ENCODE assay signal across 8 cellular contexts in genomic region chr9:63781390-63781789, GRCh38.
DNase-seq lines count a peak whose midpoint lies in the region; ATAC-seq lines count a peak whose summit lies in the region.
"Not testable (repeated sequence)": the region's sequence is repeated elsewhere in the genome, so short reads cannot be mapped to it uniquely, and the experiment has no call there.

No MANE protein-coding gene starts in this region.

- intact Hi-C loops in Right ventricle myocardium superior (cut with DNase I): not testable (repeated sequence)

- peak; percentile 100 for ATAC-seq in GM19023 (IDR thresholded peaks at IDR 0.05; ENCODE audit: unreplicated experiment)
- ATAC-seq in GM21717 (IDR thresholded peaks at IDR 0.05; ENCODE audit: unreplicated experiment): peak; percentile 99
- peak; percentile 99 for ATAC-seq in HG03095 (IDR thresholded peaks at IDR 0.05; ENCODE audit: unreplicated experiment)
- peak; percentile 99 to 100 for ATAC-seq in activated T-cell treated with anti-CD3 and anti-CD28 coated beads, Interleukin-2, amount 50 U/mL, for 72 hours (replicated peaks in 1 of 2)
- peak; percentile 71 for ATAC-seq in Right ventricle myocardium superior (ENCODE audit: poor library complexity)

- not testable (repeated sequence) for H3K9me3 Mint-ChIP-seq in activated T-cell treated with anti-CD3 and anti-CD28 coated beads, Interleukin-2, amount 50 U/mL, for 72 hours

- H3K4me3 Mint-ChIP-seq in activated T-cell treated with anti-CD3 and anti-CD28 coated beads, Interleukin-2, amount 50 U/mL, for 72 hours: not testable (repeated sequence)

- H3K4me1 Mint-ChIP-seq in activated T-cell treated with anti-CD3 and anti-CD28 coated beads, Interleukin-2, amount 50 U/mL, for 72 hours (ENCODE audit: low read depth): not testable (repeated sequence)

- DNase-seq in CD1c-positive myeloid dendritic cell (ENCODE audit: extremely low spot score): peak; percentile 24
- DNase-seq in LHCN-M2 (ENCODE audit: low read depth): peak; percentile 3
- peak in 1 of 2 donors; percentile 7 for DNase-seq in activated T-cell treated with anti-CD3 and anti-CD28 coated beads, Interleukin-2, amount 50 U/mL, for 72 hours
- DNase-seq in Right ventricle myocardium superior: not testable (repeated sequence)
- peak; percentile 2 for DNase-seq in retina

- not testable (repeated sequence) for H3K27me3 Mint-ChIP-seq in activated T-cell treated with anti-CD3 and anti-CD28 coated beads, Interleukin-2, amount 50 U/mL, for 72 hours (ENCODE audit: low read depth)

- not testable (repeated sequence) for H3K36me3 Mint-ChIP-seq in activated T-cell treated with anti-CD3 and anti-CD28 coated beads, Interleukin-2, amount 50 U/mL, for 72 hours (ENCODE audit: insufficient read depth in 2 of 2)

- H3K27ac Mint-ChIP-seq in activated T-cell treated with anti-CD3 and anti-CD28 coated beads, Interleukin-2, amount 50 U/mL, for 72 hours: not testable (repeated sequence)
